In genomic region chr3:117168896-117169295, GRCh38 we compare ENCODE assay signal across 16 cellular contexts.
DNase-seq lines count a peak whose midpoint lies in the region; TF ChIP-seq lines count a peak whose summit lies in the region.
"Had no signal": no experiment of that assay in that cellular context is flagged by ENCODE, and none has a peak within 500 bp of the region (broad histone marks: within the 10 kb centered on the region; RNA-seq: fewer than 3 reads in every experiment).

No MANE protein-coding gene starts in this region.

- no peaks in the 10 kb centered on the region for H3K27me3 ChIP-seq in DOHH2 (ENCODE audit: control insufficient read depth, low read length)
- H3K27me3 ChIP-seq in neural cell (ENCODE audit: insufficient read depth, low read depth, low read length): no peaks in the 10 kb centered on the region

- TF ChIP-seq CTCF in DOHH2 (IDR thresholded peaks at IDR 0.05; ENCODE audit: low read depth, low read length, poor library complexity, severe bottlenecking) (no peak), neural cell (IDR thresholded peaks at IDR 0.05; ENCODE audit: poor library complexity, severe bottlenecking) (no peak)

- H3K9ac ChIP-seq in neural cell (ENCODE audit: low read length): no peak overlapping the region

- H3K9me3 ChIP-seq in DOHH2 (ENCODE audit: control insufficient read depth, insufficient read depth, low read length): peaks cover 3% of the 10 kb centered on the region; the same call in 1 of the 2 replicates
- no peaks in the 10 kb centered on the region for H3K9me3 ChIP-seq in neural cell (ENCODE audit: low read length)
- H3K9me3 ChIP-seq: Caco-2 had no signal

- H3K4me1 ChIP-seq in DOHH2 (ENCODE audit: control insufficient read depth, low read length): peaks cover 59% of the 10 kb centered on the region

- peaks cover 7% of the 10 kb centered on the region for H3K36me3 ChIP-seq in DOHH2 (ENCODE audit: control insufficient read depth, low read length)
- no peaks in the 10 kb centered on the region for H3K36me3 ChIP-seq in neural cell (ENCODE audit: insufficient read depth, low read length)

- H3K27ac ChIP-seq in DOHH2 (ENCODE audit: low read depth, low read length) (no peak overlapping the region), neural cell (ENCODE audit: low read length) (peak overlapping the region; percentile 56)
- H3K27ac ChIP-seq: C4-2B had no signal

- H3F3A ChIP-seq in DOHH2 (ENCODE audit: control insufficient read depth, insufficient read depth): peaks cover 11% of the 10 kb centered on the region
- no peaks in the 10 kb centered on the region for H3F3A ChIP-seq in neural cell (ENCODE audit: insufficient read depth, low read length, poor library complexity, severe bottlenecking)

- no peak for TF ChIP-seq EP300 in neural cell (conservative IDR thresholded peaks at IDR 0.05; ENCODE audit: poor library complexity, severe bottlenecking)

- peak; percentile 13 for DNase-seq in NCI-H510A treated with DMSO at 0.1 percent for 48 hours (lab: John Stamatoyannopoulos, UW)
- DNase-seq in NCI-H510A (lab: John Stamatoyannopoulos, UW): no peak
- peak; percentile 27 for DNase-seq in DMS79 (lab: John Stamatoyannopoulos, UW)
- DNase-seq in NCI-H2029 treated with DMSO at 0.1 percent for 48 hours (lab: John Stamatoyannopoulos, UW): no peak
- DNase-seq in NCI-H1436 treated with DMSO at 0.1 percent for 48 hours (lab: John Stamatoyannopoulos, UW): no peak
- DNase-seq: ACHN; Caco-2; CD4-positive, alpha-beta T cell; DMS153; DND-41; IMR-90 had no signal

- no peak overlapping the region for H2AFZ ChIP-seq in neural cell (ENCODE audit: low read depth, low read length)
- H2AFZ ChIP-seq: GM23338 had no signal

- H3K9me2 ChIP-seq in DOHH2 (replicated peaks; ENCODE audit: control insufficient read depth, low read length) (no peaks in the 10 kb centered on the region), neural cell (ENCODE audit: insufficient read depth, low read length) (no peaks in the 10 kb centered on the region)

- H3K4me3 ChIP-seq in DOHH2 (ENCODE audit: low read length): no peak overlapping the region
- no peak overlapping the region for H3K4me3 ChIP-seq in neural cell (ENCODE audit: low read length)
- H3K4me3 ChIP-seq: GM23338, K562 had no signal

- TF ChIP-seq RAD21 in neural cell (conservative IDR thresholded peaks at IDR 0.05): no peak

- no peaks in the 10 kb centered on the region for H3K79me2 ChIP-seq in DOHH2 (ENCODE audit: control insufficient read depth, low read length)
- H3K79me2 ChIP-seq in neural cell (replicated peaks; ENCODE audit: insufficient read depth, low read length): no peaks in the 10 kb centered on the region

- H3K4me2 ChIP-seq in DOHH2 (ENCODE audit: low read length) (peak overlapping the region; percentile 22; the same call in 1 of the 2 replicates), neural cell (ENCODE audit: low read length) (no peak overlapping the region)
- H3K4me2 ChIP-seq: GM23338 had no signal

- H4K20me1 ChIP-seq in DOHH2 (ENCODE audit: control insufficient read depth, insufficient read depth, low read depth, low read length): no peaks in the 10 kb centered on the region
- H4K20me1 ChIP-seq in neural cell (ENCODE audit: insufficient read depth): no peaks in the 10 kb centered on the region

TF ChIP-seq in neural cell, 6 proteins besides CTCF, POLR2A, EP300 and RAD21:
- no peak for TF ChIP-seq TAF1 (IDR thresholded peaks at IDR 0.05; ENCODE audit: low read depth)
- no peak for TF ChIP-seq SMC3 (conservative IDR thresholded peaks at IDR 0.05; ENCODE audit: poor library complexity)
- no peak for TF ChIP-seq MXI1 (conservative IDR thresholded peaks at IDR 0.05; ENCODE audit: poor library complexity, severe bottlenecking)
- no peak for TF ChIP-seq EZH2 (IDR thresholded peaks at IDR 0.05; ENCODE audit: borderline replicate concordance, insufficient read depth, low read length, poor library complexity, severe bottlenecking)
- TF ChIP-seq, protein P1, sequence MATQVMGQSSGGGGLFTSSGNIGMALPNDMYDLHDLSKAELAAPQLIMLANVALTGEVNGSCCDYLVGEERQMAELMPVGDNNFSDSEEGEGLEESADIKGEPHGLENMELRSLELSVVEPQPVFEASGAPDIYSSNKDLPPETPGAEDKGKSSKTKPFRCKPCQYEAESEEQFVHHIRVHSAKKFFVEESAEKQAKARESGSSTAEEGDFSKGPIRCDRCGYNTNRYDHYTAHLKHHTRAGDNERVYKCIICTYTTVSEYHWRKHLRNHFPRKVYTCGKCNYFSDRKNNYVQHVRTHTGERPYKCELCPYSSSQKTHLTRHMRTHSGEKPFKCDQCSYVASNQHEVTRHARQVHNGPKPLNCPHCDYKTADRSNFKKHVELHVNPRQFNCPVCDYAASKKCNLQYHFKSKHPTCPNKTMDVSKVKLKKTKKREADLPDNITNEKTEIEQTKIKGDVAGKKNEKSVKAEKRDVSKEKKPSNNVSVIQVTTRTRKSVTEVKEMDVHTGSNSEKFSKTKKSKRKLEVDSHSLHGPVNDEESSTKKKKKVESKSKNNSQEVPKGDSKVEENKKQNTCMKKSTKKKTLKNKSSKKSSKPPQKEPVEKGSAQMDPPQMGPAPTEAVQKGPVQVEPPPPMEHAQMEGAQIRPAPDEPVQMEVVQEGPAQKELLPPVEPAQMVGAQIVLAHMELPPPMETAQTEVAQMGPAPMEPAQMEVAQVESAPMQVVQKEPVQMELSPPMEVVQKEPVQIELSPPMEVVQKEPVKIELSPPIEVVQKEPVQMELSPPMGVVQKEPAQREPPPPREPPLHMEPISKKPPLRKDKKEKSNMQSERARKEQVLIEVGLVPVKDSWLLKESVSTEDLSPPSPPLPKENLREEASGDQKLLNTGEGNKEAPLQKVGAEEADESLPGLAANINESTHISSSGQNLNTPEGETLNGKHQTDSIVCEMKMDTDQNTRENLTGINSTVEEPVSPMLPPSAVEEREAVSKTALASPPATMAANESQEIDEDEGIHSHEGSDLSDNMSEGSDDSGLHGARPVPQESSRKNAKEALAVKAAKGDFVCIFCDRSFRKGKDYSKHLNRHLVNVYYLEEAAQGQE (IDR thresholded peaks at IDR 0.05; ENCODE audit: borderline replicate concordance): no peak
- TF ChIP-seq POLR2AphosphoS5 (IDR thresholded peaks at IDR 0.05): no peak

Comparison
In these comparisons a context has a peak if more than half of its experiments do, and no peak if none do; other contexts are left out.
1. DNase-seq: peak in NCI-H510A treated with DMSO at 0.1 percent for 48 hours (single experiment) and DMS79 (single experiment); none in NCI-H510A (single experiment), NCI-H2029 treated with DMSO at 0.1 percent for 48 hours (single experiment) and NCI-H1436 treated with DMSO at 0.1 percent for 48 hours (single experiment).